In genomic region chr1:222654849-222655248, GRCh38 we compare ENCODE assay signal across 1 cellular context.
TF ChIP-seq lines count a peak whose summit lies in the region.

No MANE protein-coding gene starts in this region.

TF ChIP-seq in GM12878, 131 proteins besides CTCF, POLR2A, EP300 and RAD21 (continued from another document and continues in another):
- TF ChIP-seq CUX1 (IDR thresholded peaks at IDR 0.05; ENCODE audit: insufficient replicate concordance, low read depth, low read length): no peak
- no peak for TF ChIP-seq FOS (IDR thresholded peaks at IDR 0.05; ENCODE audit: borderline replicate concordance, extremely low read depth, insufficient read length)
- peak; percentile 66; the same call in 1 of the 2 replicates for TF ChIP-seq RELB (IDR thresholded peaks at IDR 0.05; ENCODE audit: low read depth)
- peak; percentile 84; the same call in 1 of the 2 replicates for TF ChIP-seq FOXM1 (IDR thresholded peaks at IDR 0.05; ENCODE audit: low read depth, low read length)
- peak; percentile 75; the same call in 1 of the 2 replicates for TF ChIP-seq NBN (IDR thresholded peaks at IDR 0.05)
- TF ChIP-seq ZNF217 (IDR thresholded peaks at IDR 0.05): no peak
- TF ChIP-seq SUZ12 (IDR thresholded peaks at IDR 0.05; ENCODE audit: unreplicated experiment): no peak
- no peak for TF ChIP-seq ZZZ3 (IDR thresholded peaks at IDR 0.05; ENCODE audit: control insufficient read depth, insufficient read length, low read depth)
- peak in 1 of 2 experiments; percentile 83; a peak in 1 of 4 replicates for TF ChIP-seq CEBPB (IDR thresholded peaks at IDR 0.05; ENCODE audit: borderline replicate concordance in 1 of 2, low read depth in 2 of 2, low read length in 2 of 2)
- TF ChIP-seq RB1 (IDR thresholded peaks at IDR 0.05; ENCODE audit: borderline replicate concordance): no peak
- no peak for TF ChIP-seq MYC (IDR thresholded peaks at IDR 0.05; ENCODE audit: insufficient read depth, insufficient read length, insufficient replicate concordance, low read length, severe bottlenecking)
- no peak for TF ChIP-seq NR2C1 (IDR thresholded peaks at IDR 0.05)
- TF ChIP-seq NR2F1 (conservative IDR thresholded peaks at IDR 0.05): no peak
- TF ChIP-seq ZNF274 (IDR thresholded peaks at IDR 0.05; ENCODE audit: insufficient read depth, insufficient read length): no peak
- TF ChIP-seq IRF5 (IDR thresholded peaks at IDR 0.05; ENCODE audit: borderline replicate concordance): no peak
- no peak for TF ChIP-seq RBBP5 (conservative IDR thresholded peaks at IDR 0.05)
- TF ChIP-seq RFX5 (IDR thresholded peaks at IDR 0.05; ENCODE audit: low read depth, low read length): no peak
- TF ChIP-seq BHLHE40 (IDR thresholded peaks at IDR 0.05; ENCODE audit: borderline replicate concordance in 1 of 2, low read depth in 2 of 2, low read length in 1 of 2): peak; percentile 14 to 42; a peak in 2 of 4 replicates
- no peak for TF ChIP-seq IRF3 (IDR thresholded peaks at IDR 0.05)
- peak; percentile 74; the same call in 1 of the 3 replicates for TF ChIP-seq POU2F2 (IDR thresholded peaks at IDR 0.05; ENCODE audit: borderline replicate concordance, low read depth, low read length)
- peak in 1 of 2 experiments; percentile 26; a peak in 1 of 3 replicates for TF ChIP-seq EGR1 (IDR thresholded peaks at IDR 0.05; ENCODE audit: borderline replicate concordance in 1 of 2, low read depth in 2 of 2, low read length in 2 of 2)
- no peak for TF ChIP-seq ZBTB33 (IDR thresholded peaks at IDR 0.05)
- TF ChIP-seq NFXL1 (IDR thresholded peaks at IDR 0.05; ENCODE audit: borderline replicate concordance): no peak
- TF ChIP-seq CREM (IDR thresholded peaks at IDR 0.05; ENCODE audit: low read depth): peak; percentile 78; the same call in 1 of the 2 replicates
- TF ChIP-seq ESRRA (IDR thresholded peaks at IDR 0.05; ENCODE audit: low read length): no peak
- no peak for TF ChIP-seq PRDM15 (CRISPR knock-in tag; IDR thresholded peaks at IDR 0.05)
- TF ChIP-seq ZNF207 (IDR thresholded peaks at IDR 0.05; ENCODE audit: borderline replicate concordance): no peak
- TF ChIP-seq WRNIP1 (IDR thresholded peaks at IDR 0.05; ENCODE audit: borderline replicate concordance, low read depth, low read length): no peak
- no peak for TF ChIP-seq KDM1A (IDR thresholded peaks at IDR 0.05; ENCODE audit: borderline replicate concordance)
- no peak for TF ChIP-seq BACH1 (IDR thresholded peaks at IDR 0.05; ENCODE audit: borderline replicate concordance)
- no peak for TF ChIP-seq E2F4 (IDR thresholded peaks at IDR 0.05; ENCODE audit: low read depth, low read length)
- peak; percentile 94 for TF ChIP-seq TCF7 (IDR thresholded peaks at IDR 0.05; ENCODE audit: borderline replicate concordance)
- TF ChIP-seq CBX5 (IDR thresholded peaks at IDR 0.05; ENCODE audit: low read depth): peak; percentile 93; the same call in 1 of the 2 replicates
- peak; percentile 99 for TF ChIP-seq RUNX3 (IDR thresholded peaks at IDR 0.05; ENCODE audit: low read length)
- no peak for TF ChIP-seq MYB (IDR thresholded peaks at IDR 0.05; ENCODE audit: borderline replicate concordance, low read depth, low read length)
- TF ChIP-seq CREB1 (IDR thresholded peaks at IDR 0.05; ENCODE audit: low read depth): peak; percentile 81
- peak; percentile 38; the same call in 1 of the 2 replicates for TF ChIP-seq YY1 (IDR thresholded peaks at IDR 0.05; ENCODE audit: low read depth, low read length)
- TF ChIP-seq MTA3 (IDR thresholded peaks at IDR 0.05; ENCODE audit: borderline replicate concordance, low read length): peak; percentile 67; the same call in 1 of the 2 replicates
- TF ChIP-seq HDGF (IDR thresholded peaks at IDR 0.05): no peak
- peak; percentile 29; the same call in 1 of the 2 replicates for TF ChIP-seq PKNOX1 (IDR thresholded peaks at IDR 0.05)
- TF ChIP-seq SIX5 (IDR thresholded peaks at IDR 0.05; ENCODE audit: low read depth, low read length, severe bottlenecking): no peak
- no peak for TF ChIP-seq SIN3A (IDR thresholded peaks at IDR 0.05; ENCODE audit: low read depth, low read length)
- TF ChIP-seq MAX (IDR thresholded peaks at IDR 0.05; ENCODE audit: low read depth, low read length): no peak
- no peak for TF ChIP-seq PBX3 (IDR thresholded peaks at IDR 0.05; ENCODE audit: insufficient replicate concordance, low read depth, low read length)
- TF ChIP-seq MEF2B (IDR thresholded peaks at IDR 0.05; ENCODE audit: partially characterized antibody, poor library complexity, severe bottlenecking): peak; percentile 46
